ENCODE assay signal across 10 cellular contexts in the genomic region with DNA sequence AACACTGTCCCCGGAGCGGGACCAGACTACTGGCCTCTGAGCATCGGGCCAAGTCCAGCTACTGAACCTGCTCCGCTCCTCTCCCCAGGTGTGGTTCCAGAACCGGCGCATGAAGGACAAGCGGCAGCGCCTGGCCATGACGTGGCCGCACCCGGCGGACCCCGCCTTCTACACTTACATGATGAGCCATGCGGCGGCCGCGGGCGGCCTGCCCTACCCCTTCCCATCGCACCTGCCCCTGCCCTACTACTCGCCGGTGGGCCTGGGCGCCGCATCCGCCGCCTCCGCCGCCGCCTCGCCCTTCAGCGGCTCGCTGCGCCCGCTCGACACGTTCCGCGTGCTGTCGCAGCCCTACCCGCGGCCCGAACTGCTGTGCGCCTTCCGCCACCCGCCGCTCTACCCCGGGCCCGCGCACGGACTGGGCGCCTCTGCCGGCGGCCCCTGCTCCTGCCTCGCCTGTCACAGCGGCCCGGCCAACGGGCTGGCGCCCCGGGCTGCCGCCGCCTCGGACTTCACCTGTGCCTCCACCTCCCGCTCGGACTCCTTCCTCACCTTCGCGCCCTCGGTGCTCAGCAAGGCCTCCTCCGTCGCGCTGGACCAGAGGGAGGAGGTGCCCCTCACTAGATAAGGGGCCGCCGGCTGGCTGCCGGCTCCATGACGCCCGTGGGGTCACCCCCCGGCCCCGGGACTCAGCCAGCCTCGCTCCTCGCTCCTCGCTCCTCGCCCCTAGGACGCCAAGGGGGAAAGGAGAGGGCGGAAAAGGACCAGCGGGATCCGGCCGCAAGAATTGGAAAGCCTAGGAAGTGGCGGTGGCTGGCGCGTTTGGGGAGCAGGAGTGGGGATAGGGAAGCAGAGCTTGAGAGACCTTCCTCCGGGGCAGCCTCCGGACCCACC. TPM values are rescaled to one million over a fixed set of nuclear protein-coding genes. Genes with fewer than 3 reads are reported as not detected.
DNase-seq lines count a peak whose midpoint lies in the region; ATAC-seq, FAIRE-seq and TF ChIP-seq lines count a peak whose summit lies in the region.
"Had no signal": no experiment of that assay in that cellular context is flagged by ENCODE, and none has a peak within 500 bp of the region (broad histone marks: within the 10 kb centered on the region; RNA-seq: fewer than 3 reads in every experiment).

No MANE protein-coding gene starts in this region.

- H3K9me3 Mint-ChIP-seq in endodermal cell: no peaks in the 10 kb centered on the region
- H3K9me3 Mint-ChIP-seq in natural killer cell treated with Interleukin-12 subunit alpha and Interleukin-12 subunit beta and Interleukin-15 and Interleukin-18, amount 100 ng/mL, for 72 hours: no peaks in the 10 kb centered on the region

- H3K9ac ChIP-seq in endodermal cell (ENCODE audit: extremely low read depth, low read length, poor library complexity, severe bottlenecking): no peak overlapping the region
- no peak overlapping the region for H3K9ac ChIP-seq in PC-3 (ENCODE audit: low read length)

- DNase-seq in AG20443 (ENCODE audit: low spot score) (peak; percentile 35), NB4 (ENCODE audit: low read depth) (peak; percentile 64), endodermal cell (peak; percentile 86), PC-3 (no peak), SKM-1 treated with dmso at 0.1 percent for 144 hours (lab: John Stamatoyannopoulos, UW; ENCODE audit: unreplicated experiment) (no peak), H54 (ENCODE audit: insufficient read length, low spot score) (no peak)
- DNase-seq in natural killer cell treated with Interleukin-12 subunit alpha and Interleukin-12 subunit beta and Interleukin-15 and Interleukin-18, amount 100 ng/mL, for 72 hours (ENCODE audit: low spot score): no peak
- DNase-seq: NCI-H2227 treated with DMSO at 0.1 percent for 48 hours; stimulated activated CD4-positive, alpha-beta T cell treated with anti-CD3 and anti-CD28 coated beads, Interleukin-4, amount 100 ng/mL, for 1 hour had no signal

- TF ChIP-seq CTCF in NB4 (IDR thresholded peaks at IDR 0.05; ENCODE audit: low read depth, low read length): no peak
- TF ChIP-seq CTCF in endodermal cell (conservative IDR thresholded peaks at IDR 0.05): peak; percentile 43
- TF ChIP-seq CTCF in PC-3 (conservative IDR thresholded peaks at IDR 0.05; ENCODE audit: low read depth, low read length): no peak

- no peaks in the 10 kb centered on the region for H3K79me2 ChIP-seq in PC-3 (ENCODE audit: low read length)

- H3K36me3 ChIP-seq in endodermal cell (ENCODE audit: control insufficient read depth, insufficient read depth, low read length) (no peaks in the 10 kb centered on the region), PC-3 (ENCODE audit: low read depth, low read length) (no peaks in the 10 kb centered on the region)

- no peak overlapping the region for H2AFZ ChIP-seq in PC-3 (ENCODE audit: low read length)

- intact Hi-C loops in PC-3 (cut with micrococcal nuclease): no loop called here

- no peak for TF ChIP-seq POLR2A in NB4 (IDR thresholded peaks at IDR 0.05; ENCODE audit: extremely low read depth, insufficient read length)
- TF ChIP-seq POLR2A in H54 (IDR thresholded peaks at IDR 0.05; ENCODE audit: low read depth, low read length): no peak

- ATAC-seq in natural killer cell treated with Interleukin-12 subunit alpha and Interleukin-12 subunit beta and Interleukin-15 and Interleukin-18, amount 100 ng/mL, for 72 hours: peak; percentile 28 to 58
- ATAC-seq in PC-3 (no peak), GM21390 (IDR thresholded peaks at IDR 0.05; ENCODE audit: unreplicated experiment) (no peak)

- CTCF ChIA-PET in PC-3 (lab: Charles Lee): no interaction called here

- FAIRE-seq in H54 (lab: Jason Lieb, UNC): no peak

- 14 to 18% methylated on average over 48 to 90 of the region's 90 CpGs for WGBS in endodermal cell (ENCODE audit: insufficient coverage in 1 of 2, insufficient read length in 1 of 2), 2 experiments

- H3K27me3 ChIP-seq in endodermal cell (ENCODE audit: control insufficient read depth, insufficient read depth, low read length, poor library complexity, severe bottlenecking) (peaks cover 100% of the 10 kb centered on the region), PC-3 (ENCODE audit: low read length) (peaks cover 13% of the 10 kb centered on the region)

- H3K9me2 ChIP-seq in PC-3 (replicated peaks; ENCODE audit: low read length): no peaks in the 10 kb centered on the region

- H3K4me2 ChIP-seq in PC-3 (ENCODE audit: low read length): no peak overlapping the region

- H3K36me3 Mint-ChIP-seq in endodermal cell (ENCODE audit: low read depth): peaks cover 13% of the 10 kb centered on the region
- no peaks in the 10 kb centered on the region for H3K36me3 Mint-ChIP-seq in natural killer cell treated with Interleukin-12 subunit alpha and Interleukin-12 subunit beta and Interleukin-15 and Interleukin-18, amount 100 ng/mL, for 72 hours

- no peaks in the 10 kb centered on the region for H4K20me1 ChIP-seq in PC-3 (ENCODE audit: low read length)

- peaks cover 99% of the 10 kb centered on the region for H3K27me3 Mint-ChIP-seq in endodermal cell (ENCODE audit: insufficient read depth)
- H3K27me3 Mint-ChIP-seq in natural killer cell treated with Interleukin-12 subunit alpha and Interleukin-12 subunit beta and Interleukin-15 and Interleukin-18, amount 100 ng/mL, for 72 hours: peaks cover 58 to 79% of the 10 kb centered on the region in 2 donors

- peaks cover 46% of the 10 kb centered on the region for H3K4me1 Mint-ChIP-seq in endodermal cell
- H3K4me1 Mint-ChIP-seq in natural killer cell treated with Interleukin-12 subunit alpha and Interleukin-12 subunit beta and Interleukin-15 and Interleukin-18, amount 100 ng/mL, for 72 hours (ENCODE audit: low read depth in 2 of 2): peaks cover 6 to 17% of the 10 kb centered on the region in 2 donors

- H3K27ac ChIP-seq in endodermal cell (ENCODE audit: low read depth, low read length): no peak overlapping the region
- H3K27ac ChIP-seq in PC-3 (ENCODE audit: low read length): no peak overlapping the region

- H3K4me3 Mint-ChIP-seq in endodermal cell: peak overlapping the region; percentile 75
- no peak overlapping the region for H3K4me3 Mint-ChIP-seq in natural killer cell treated with Interleukin-12 subunit alpha and Interleukin-12 subunit beta and Interleukin-15 and Interleukin-18, amount 100 ng/mL, for 72 hours

- POLR2A ChIA-PET in PC-3 (lab: Charles Lee; ENCODE audit: unreplicated experiment): no interaction called here

- BruUV-seq in PC-3 (replicated peaks; lab: Mats Ljungman, UMichigan): no TSS peak

- H3K27ac Mint-ChIP-seq in endodermal cell: no peak overlapping the region
- no peak overlapping the region for H3K27ac Mint-ChIP-seq in natural killer cell treated with Interleukin-12 subunit alpha and Interleukin-12 subunit beta and Interleukin-15 and Interleukin-18, amount 100 ng/mL, for 72 hours

- H3F3A ChIP-seq in PC-3 (ENCODE audit: low read length, unreplicated experiment): no peaks in the 10 kb centered on the region

- H3K4me3 ChIP-seq in NB4 (ENCODE audit: low read depth, low read length) (no peak overlapping the region), endodermal cell (ENCODE audit: low read length) (no peak overlapping the region), PC-3 (ENCODE audit: low read length) (no peak overlapping the region)

- H3K4me1 ChIP-seq in endodermal cell (ENCODE audit: control insufficient read depth, insufficient read depth, low read length) (peaks cover 5% of the 10 kb centered on the region), PC-3 (ENCODE audit: insufficient read depth, low read length) (peaks cover 4% of the 10 kb centered on the region; the same call in 1 of the 2 replicates)

- no peaks in the 10 kb centered on the region for H3K9me3 ChIP-seq in endodermal cell (ENCODE audit: control insufficient read depth, low read length)
- no peaks in the 10 kb centered on the region for H3K9me3 ChIP-seq in PC-3 (ENCODE audit: low read length)

RNA-seq across cellular contexts. Expression of a gene that starts 3.4 kb away (rescaled TPM):
- total RNA-seq in endodermal cell (10 to 100 TPM in 1 of 2 donors, 1 to 10 TPM in 1; 4.9 to 10.7 TPM), PC-3 (2014; rRNA removed) (0.33 and 0.35 TPM in 2 replicates)
- polyA plus RNA-seq in endodermal cell (2013, experiment 1 of 2): 1.7 TPM
- 1.3 TPM for polyA plus RNA-seq in endodermal cell (2013, experiment 2 of 2)
- not detected for total RNA-seq in natural killer cell treated with Interleukin-12 subunit alpha and Interleukin-12 subunit beta and Interleukin-15 and Interleukin-18, amount 100 ng/mL, for 72 hours

RNA-seq across cellular contexts. Expression of a gene that starts 46.2 kb away (rescaled TPM):
- total RNA-seq in endodermal cell: not detected
- polyA plus RNA-seq in endodermal cell (2013, experiment 1 of 2): 0.53 TPM
- 0.29 TPM for polyA plus RNA-seq in endodermal cell (2013, experiment 2 of 2)
- total RNA-seq in natural killer cell treated with Interleukin-12 subunit alpha and Interleukin-12 subunit beta and Interleukin-15 and Interleukin-18, amount 100 ng/mL, for 72 hours: not detected
- total RNA-seq in PC-3 (2014; rRNA removed): 12.1 and 14.9 TPM in 2 replicates

Comparison
In these comparisons a context has a peak if more than half of its experiments do, and no peak if none do; other contexts are left out.
1. DNase-seq: peak in AG20443 (single experiment), NB4 (single experiment) and endodermal cell (single experiment); none in natural killer cell treated with Interleukin-12 subunit alpha and Interleukin-12 subunit beta and Interleukin-15 and Interleukin-18, amount 100 ng/mL, for 72 hours (single experiment), PC-3 (single experiment), SKM-1 treated with dmso at 0.1 percent for 144 hours (single experiment) and H54 (single experiment).
2. ATAC-seq: peak in natural killer cell treated with Interleukin-12 subunit alpha and Interleukin-12 subunit beta and Interleukin-15 and Interleukin-18, amount 100 ng/mL, for 72 hours (2 of 2); none in PC-3 (single experiment) and GM21390 (single experiment).
3. RNA of a gene that starts 46.2 kb away (total RNA-seq): 12.1 to 14.9 TPM in PC-3; not detected in endodermal cell and not detected in natural killer cell treated with Interleukin-12 subunit alpha and Interleukin-12 subunit beta and Interleukin-15 and Interleukin-18, amount 100 ng/mL, for 72 hours; every median in the first group is over 10 times any median in the second.